Comparison of ENCODE assay signal across 7 cellular contexts in genomic region chr7:127152423-127152822, GRCh38.
"Had no signal": no experiment of that assay in that cellular context is flagged by ENCODE, and none has a peak within 500 bp of the region (broad histone marks: within the 10 kb centered on the region; RNA-seq: fewer than 3 reads in every experiment).

No MANE protein-coding gene starts in this region.

- DNase-seq: GM23248, GOT3, H7, HFFc6, IMR-90 had no signal

- ATAC-seq: HCT116, K562 had no signal
